Comparison of ENCODE assay signal across 1 cellular context in genomic region chr3:125003369-125003853, GRCh38.
TF ChIP-seq lines count a peak whose summit lies in the region.

No MANE protein-coding gene starts in this region.

TF ChIP-seq in HepG2, 621 proteins besides CTCF, POLR2A, EP300 and RAD21 (continued from another document):
- peak; percentile 48; the same call in 1 of the 2 replicates for TF ChIP-seq ELF1 (CRISPR knock-in tag; IDR thresholded peaks at IDR 0.05)
- TF ChIP-seq RCOR2 (CRISPR knock-in tag; IDR thresholded peaks at IDR 0.05): peak; percentile 92
- TF ChIP-seq MIXL1 (CRISPR knock-in tag; IDR thresholded peaks at IDR 0.05): peak; percentile 80
- TF ChIP-seq RBFOX2 (IDR thresholded peaks at IDR 0.05; ENCODE audit: low read depth, low read length): peak; percentile 44; the same call in 1 of the 2 replicates
- TF ChIP-seq ARID5B (CRISPR knock-in tag; IDR thresholded peaks at IDR 0.05): peak; percentile 94
- TF ChIP-seq ZBTB38 (CRISPR knock-in tag; IDR thresholded peaks at IDR 0.05): peak; percentile 41; the same call in 1 of the 2 replicates
- no peak for TF ChIP-seq BHLHE40 (IDR thresholded peaks at IDR 0.05; ENCODE audit: low read length)
- peak; percentile 90 for TF ChIP-seq ZNF331 (CRISPR knock-in tag; IDR thresholded peaks at IDR 0.05)
- peak; percentile 86 for TF ChIP-seq HOXA3 (CRISPR knock-in tag; IDR thresholded peaks at IDR 0.05)
- peak; percentile 53; the same call in 1 of the 2 replicates for TF ChIP-seq SMYD3 (CRISPR knock-in tag; IDR thresholded peaks at IDR 0.05)
- peak; percentile 58; the same call in 1 of the 2 replicates for TF ChIP-seq ZNF800 (CRISPR knock-in tag; IDR thresholded peaks at IDR 0.05)
- TF ChIP-seq KAT8 (CRISPR knock-in tag; IDR thresholded peaks at IDR 0.05): peak; percentile 63
- TF ChIP-seq ARNTL (CRISPR knock-in tag; IDR thresholded peaks at IDR 0.05): peak; percentile 78
- no peak for TF ChIP-seq ZNF841 (CRISPR knock-in tag; IDR thresholded peaks at IDR 0.05; ENCODE audit: borderline replicate concordance)
- TF ChIP-seq ZNF597 (CRISPR knock-in tag; IDR thresholded peaks at IDR 0.05): no peak
- no peak for TF ChIP-seq RBM22 (optimal IDR thresholded peaks at IDR 0.05; ENCODE audit: low read length)
- TF ChIP-seq SP4 (CRISPR knock-in tag; IDR thresholded peaks at IDR 0.05): peak; percentile 38; the same call in 1 of the 2 replicates
- peak; percentile 62; the same call in 1 of the 2 replicates for TF ChIP-seq ARID4A (CRISPR knock-in tag; IDR thresholded peaks at IDR 0.05; ENCODE audit: borderline replicate concordance)
- 0 out of 2 replicates have a peak, but pooled peaks have one; percentile 64 for TF ChIP-seq ZFP1 (CRISPR knock-in tag; IDR thresholded peaks at IDR 0.05)
- peak; percentile 56; the same call in 1 of the 2 replicates for TF ChIP-seq PRDM10 (CRISPR knock-in tag; IDR thresholded peaks at IDR 0.05; ENCODE audit: low read depth)
- TF ChIP-seq ZFP36L2 (CRISPR knock-in tag; IDR thresholded peaks at IDR 0.05): no peak
- TF ChIP-seq ZMYM2 (CRISPR knock-in tag; IDR thresholded peaks at IDR 0.05): peak; percentile 53; the same call in 1 of the 2 replicates
- TF ChIP-seq ELF3 (CRISPR knock-in tag; IDR thresholded peaks at IDR 0.05): peak; percentile 63; the same call in 1 of the 2 replicates
- TF ChIP-seq ZMAT3 (CRISPR knock-in tag; conservative IDR thresholded peaks at IDR 0.05): no peak
- peak; percentile 66; the same call in 1 of the 2 replicates for TF ChIP-seq ZNF567 (CRISPR knock-in tag; IDR thresholded peaks at IDR 0.05; ENCODE audit: borderline replicate concordance)
- no peak for TF ChIP-seq BCLAF1 (IDR thresholded peaks at IDR 0.05)
- TF ChIP-seq ZNF788 (CRISPR knock-in tag; IDR thresholded peaks at IDR 0.05; ENCODE audit: borderline replicate concordance): peak; percentile 89; the same call in 1 of the 2 replicates
- TF ChIP-seq KMT2A (CRISPR knock-in tag; IDR thresholded peaks at IDR 0.05): peak; percentile 45; the same call in 1 of the 2 replicates
